Comparison of ENCODE assay signal across 18 cellular contexts in the genomic region with DNA sequence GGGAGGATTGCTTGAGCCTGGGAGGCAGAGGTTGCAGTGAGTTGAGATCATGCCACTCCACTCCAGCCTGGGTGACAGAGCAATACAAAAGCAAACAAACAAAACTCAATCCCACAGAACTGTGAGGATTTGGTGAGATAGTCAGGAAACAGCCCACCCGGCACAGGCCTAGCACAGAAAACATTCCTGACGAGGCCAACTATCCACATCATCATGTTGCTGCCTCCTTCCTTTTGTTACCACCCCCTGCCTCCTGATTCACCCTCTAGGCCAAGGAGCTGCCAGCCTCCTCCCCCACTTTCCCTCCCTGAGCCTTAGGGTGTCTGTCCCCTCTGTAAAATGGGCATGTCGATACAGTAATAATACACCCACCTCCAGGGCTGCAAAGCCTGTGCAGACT. TPM values are rescaled to one million over a fixed set of nuclear protein-coding genes. Genes with fewer than 3 reads are reported as not detected.
DNase-seq lines count a peak whose midpoint lies in the region; ATAC-seq and TF ChIP-seq lines count a peak whose summit lies in the region.
"Had no signal": no experiment of that assay in that cellular context is flagged by ENCODE, and none has a peak within 500 bp of the region (broad histone marks: within the 10 kb centered on the region; RNA-seq: fewer than 3 reads in every experiment).

No MANE protein-coding gene starts in this region.

- H3K4me3 ChIP-seq in AG04449 (ENCODE audit: low read depth, low read length) (no peak overlapping the region), SK-N-SH (ENCODE audit: low read depth in 2 of 2, low read length in 1 of 2) (no peak overlapping the region)
- H3K4me3 ChIP-seq: dorsolateral prefrontal cortex, GM12878, right atrium auricular region, thyroid gland had no signal

- no peaks in the 10 kb centered on the region for H3K27me3 ChIP-seq in foreskin keratinocyte
- no peaks in the 10 kb centered on the region for H3K27me3 ChIP-seq in SK-N-SH (ENCODE audit: insufficient read depth)
- H3K27me3 ChIP-seq: dorsolateral prefrontal cortex, right atrium auricular region, thyroid gland had no signal

- H3K4me2 ChIP-seq in SK-N-SH: no peak overlapping the region

- CTCF ChIA-PET in AG04449 (lab: Yijun Ruan, JAX) (no interaction called here), SK-N-SH (lab: Yijun Ruan, JAX) (no interaction called here)

- no peaks in the 10 kb centered on the region for H3K4me1 ChIP-seq in foreskin keratinocyte
- H3K4me1 ChIP-seq in SK-N-SH (ENCODE audit: control insufficient read depth in 1 of 2, insufficient read depth in 2 of 2, low read depth in 1 of 2, low read length in 1 of 2): peaks cover 0 to 16% of the 10 kb centered on the region in 2 experiments; a peak in 1 of 4 replicates
- H3K4me1 ChIP-seq: thyroid gland had no signal

- H3K36me3 Mint-ChIP-seq in activated naive CD8-positive, alpha-beta T cell: peaks cover 7% of the 10 kb centered on the region

- no peak for TF ChIP-seq RAD21 in SK-N-SH (IDR thresholded peaks at IDR 0.05; ENCODE audit: low read length)

- H3K79me2 ChIP-seq in SK-N-SH (ENCODE audit: insufficient read depth): peaks cover 10% of the 10 kb centered on the region; the same call in 1 of the 2 replicates

- no peak overlapping the region for H2AFZ ChIP-seq in SK-N-SH (ENCODE audit: low read depth)

- H3K9me3 Mint-ChIP-seq in activated naive CD8-positive, alpha-beta T cell (ENCODE audit: low read depth): no peaks in the 10 kb centered on the region

- H3K4me1 Mint-ChIP-seq in activated naive CD8-positive, alpha-beta T cell (ENCODE audit: low read depth): peaks cover 73% of the 10 kb centered on the region

- H3K27ac ChIP-seq in foreskin keratinocyte (no peak overlapping the region), SK-N-SH (ENCODE audit: low read depth in 2 of 2, low read length in 1 of 2) (no peak overlapping the region)
- H3K27ac ChIP-seq: right atrium auricular region, thyroid gland had no signal

- peak; percentile 6 for ATAC-seq in foreskin keratinocyte
- no peak for ATAC-seq in GM18858 (IDR thresholded peaks at IDR 0.05; ENCODE audit: unreplicated experiment)
- ATAC-seq: GM12878 had no signal

- H3K27me3 Mint-ChIP-seq in activated naive CD8-positive, alpha-beta T cell: no peaks in the 10 kb centered on the region

- no peaks in the 10 kb centered on the region for H3K9me2 ChIP-seq in SK-N-SH

- no peaks in the 10 kb centered on the region for H3K36me3 ChIP-seq in SK-N-SH (replicated peaks in 1 of 2; ENCODE audit: control insufficient read depth in 1 of 2, insufficient read depth in 2 of 2, low read length in 1 of 2)
- H3K36me3 ChIP-seq: right atrium auricular region, thyroid gland had no signal

- TF ChIP-seq CTCF in AG04449 (IDR thresholded peaks at IDR 0.05; ENCODE audit: insufficient read depth, low read length, missing control alignments) (no peak), foreskin keratinocyte (conservative IDR thresholded peaks at IDR 0.05) (no peak), SK-N-SH (IDR thresholded peaks at IDR 0.05) (no peak)

- H3K27ac Mint-ChIP-seq in activated naive CD8-positive, alpha-beta T cell: peak overlapping the region; percentile 72

- H3K4me3 Mint-ChIP-seq in activated naive CD8-positive, alpha-beta T cell: no peak overlapping the region

- POLR2A ChIA-PET in AG04449 (lab: Yijun Ruan, JAX) (no interaction called here), SK-N-SH (lab: Yijun Ruan, JAX) (no interaction called here)

- DNase-seq in AG04449 (ENCODE audit: low read depth, low spot score): peak; percentile 47
- peak; percentile 16 for DNase-seq in Caki2 (ENCODE audit: low read depth)
- no peak for DNase-seq in foreskin keratinocyte
- DNase-seq in NCI-H446 (lab: John Stamatoyannopoulos, UW): no peak
- no peak for DNase-seq in SK-N-SH
- DNase-seq in effector CD4-positive, alpha-beta T cell: no peak
- DNase-seq: Calu3, dorsolateral prefrontal cortex, hippocampal formation, MM.1S, NCI-H510A, RPMI8226, thyroid gland had no signal

- H4K20me1 ChIP-seq in SK-N-SH (ENCODE audit: insufficient read depth): no peaks in the 10 kb centered on the region

- in situ Hi-C loops in Caki2 (cut with HindIII; ENCODE audit: low pct_unique_long_range_greater_than_20kb, low sequenced_read_pairs): no loop called here

- no peaks in the 10 kb centered on the region for H3F3A ChIP-seq in SK-N-SH (replicated peaks; ENCODE audit: insufficient read depth)

- H3K9ac ChIP-seq in SK-N-SH: no peak overlapping the region

- no peaks in the 10 kb centered on the region for H3K9me3 ChIP-seq in SK-N-SH
- H3K9me3 ChIP-seq: right atrium auricular region, thyroid gland had no signal

- no peak for TF ChIP-seq EP300 in SK-N-SH (IDR thresholded peaks at IDR 0.05; ENCODE audit: borderline replicate concordance in 1 of 2, low read depth in 1 of 2, low read length in 1 of 2)

- WGBS in SK-N-SH (ENCODE audit: low lambda C conversion rate): 85% methylated on average over 2 of the region's 3 CpGs

TF ChIP-seq in SK-N-SH, 30 proteins besides CTCF, POLR2A, EP300 and RAD21:
- TF ChIP-seq SIN3A (IDR thresholded peaks at IDR 0.05; ENCODE audit: borderline replicate concordance, low read depth, low read length) (no peak), GATA2 (CRISPR knock-in tag; IDR thresholded peaks at IDR 0.05) (no peak), ELF1 (IDR thresholded peaks at IDR 0.05) (no peak), FOXM1 (IDR thresholded peaks at IDR 0.05; ENCODE audit: low read depth) (no peak), TCF12 (IDR thresholded peaks at IDR 0.05) (no peak), SMC3 (IDR thresholded peaks at IDR 0.05; ENCODE audit: low read depth, low read length) (no peak), MXI1 (IDR thresholded peaks at IDR 0.05; ENCODE audit: low read depth, low read length) (no peak), CHD2 (IDR thresholded peaks at IDR 0.05; ENCODE audit: low read length, partially characterized antibody) (no peak)
- TF ChIP-seq, protein P1, sequence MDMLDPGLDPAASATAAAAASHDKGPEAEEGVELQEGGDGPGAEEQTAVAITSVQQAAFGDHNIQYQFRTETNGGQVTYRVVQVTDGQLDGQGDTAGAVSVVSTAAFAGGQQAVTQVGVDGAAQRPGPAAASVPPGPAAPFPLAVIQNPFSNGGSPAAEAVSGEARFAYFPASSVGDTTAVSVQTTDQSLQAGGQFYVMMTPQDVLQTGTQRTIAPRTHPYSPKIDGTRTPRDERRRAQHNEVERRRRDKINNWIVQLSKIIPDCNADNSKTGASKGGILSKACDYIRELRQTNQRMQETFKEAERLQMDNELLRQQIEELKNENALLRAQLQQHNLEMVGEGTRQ (IDR thresholded peaks at IDR 0.05; ENCODE audit: borderline replicate concordance, low read depth, low read length): no peak
- TF ChIP-seq, protein P2, sequence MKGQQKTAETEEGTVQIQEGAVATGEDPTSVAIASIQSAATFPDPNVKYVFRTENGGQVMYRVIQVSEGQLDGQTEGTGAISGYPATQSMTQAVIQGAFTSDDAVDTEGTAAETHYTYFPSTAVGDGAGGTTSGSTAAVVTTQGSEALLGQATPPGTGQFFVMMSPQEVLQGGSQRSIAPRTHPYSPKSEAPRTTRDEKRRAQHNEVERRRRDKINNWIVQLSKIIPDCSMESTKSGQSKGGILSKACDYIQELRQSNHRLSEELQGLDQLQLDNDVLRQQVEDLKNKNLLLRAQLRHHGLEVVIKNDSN (IDR thresholded peaks at IDR 0.05; ENCODE audit: borderline replicate concordance, low read depth): no peak
- TF ChIP-seq, protein P3, sequence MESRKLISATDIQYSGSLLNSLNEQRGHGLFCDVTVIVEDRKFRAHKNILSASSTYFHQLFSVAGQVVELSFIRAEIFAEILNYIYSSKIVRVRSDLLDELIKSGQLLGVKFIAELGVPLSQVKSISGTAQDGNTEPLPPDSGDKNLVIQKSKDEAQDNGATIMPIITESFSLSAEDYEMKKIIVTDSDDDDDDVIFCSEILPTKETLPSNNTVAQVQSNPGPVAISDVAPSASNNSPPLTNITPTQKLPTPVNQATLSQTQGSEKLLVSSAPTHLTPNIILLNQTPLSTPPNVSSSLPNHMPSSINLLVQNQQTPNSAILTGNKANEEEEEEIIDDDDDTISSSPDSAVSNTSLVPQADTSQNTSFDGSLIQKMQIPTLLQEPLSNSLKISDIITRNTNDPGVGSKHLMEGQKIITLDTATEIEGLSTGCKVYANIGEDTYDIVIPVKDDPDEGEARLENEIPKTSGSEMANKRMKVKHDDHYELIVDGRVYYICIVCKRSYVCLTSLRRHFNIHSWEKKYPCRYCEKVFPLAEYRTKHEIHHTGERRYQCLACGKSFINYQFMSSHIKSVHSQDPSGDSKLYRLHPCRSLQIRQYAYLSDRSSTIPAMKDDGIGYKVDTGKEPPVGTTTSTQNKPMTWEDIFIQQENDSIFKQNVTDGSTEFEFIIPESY (IDR thresholded peaks at IDR 0.05; ENCODE audit: borderline replicate concordance, low read depth): no peak
- TF ChIP-seq, protein P4, sequence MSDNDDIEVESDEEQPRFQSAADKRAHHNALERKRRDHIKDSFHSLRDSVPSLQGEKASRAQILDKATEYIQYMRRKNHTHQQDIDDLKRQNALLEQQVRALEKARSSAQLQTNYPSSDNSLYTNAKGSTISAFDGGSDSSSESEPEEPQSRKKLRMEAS (IDR thresholded peaks at IDR 0.05; ENCODE audit: low read depth): no peak

RNA-seq across cellular contexts. Expression of a gene that starts 39.0 kb away (rescaled TPM):
- 4.0 and 8.5 TPM in 2 replicates for total RNA-seq in Caki2 (2014; rRNA removed; shearing (Covaris generic); ENCODE audit: low replicate concordance)
- total RNA-seq in foreskin keratinocyte: 28.2 and 31.2 TPM in 2 replicates
- polyA plus RNA-seq in foreskin keratinocyte (19.4 and 25.6 TPM in 2 replicates), SK-N-SH (2012; rRNA removed) (10.1 and 11.0 TPM in 2 replicates)
- 6.6 and 8.2 TPM in 2 replicates for polyA plus RNA-seq in SK-N-SH (2012; cell fraction: cytosol; rRNA removed)
- polyA plus RNA-seq in SK-N-SH (2012; cell fraction: nucleus; rRNA removed): 34.5 and 39.6 TPM in 2 replicates

RNA-seq across cellular contexts. Expression of a gene that starts 44.9 kb away (rescaled TPM):
- not detected in 2 replicates for total RNA-seq in Caki2 (2014; rRNA removed; shearing (Covaris generic); ENCODE audit: low replicate concordance)
- total RNA-seq in foreskin keratinocyte: not detected in 2 replicates
- not detected in 2 replicates for polyA plus RNA-seq in foreskin keratinocyte
- polyA plus RNA-seq in SK-N-SH (2012; rRNA removed): 0.10 TPM in 1 of 2 replicates, not detected in the other
- polyA plus RNA-seq in SK-N-SH (2012; cell fraction: cytosol; rRNA removed): 0.05 TPM in 1 of 2 replicates, not detected in the other
- not detected in 2 replicates for polyA plus RNA-seq in SK-N-SH (2012; cell fraction: nucleus; rRNA removed)
- total RNA-seq: Calu3, dorsolateral prefrontal cortex, GM12878, mononuclear cell, right atrium auricular region, thyroid gland had no signal

Comparison
In these comparisons a context has a peak if more than half of its experiments do, and no peak if none do; other contexts are left out.
1. DNase-seq: peak in AG04449 (single experiment) and Caki2 (single experiment); none in foreskin keratinocyte (0 of 2), NCI-H446 (0 of 2), SK-N-SH (single experiment) and effector CD4-positive, alpha-beta T cell (single experiment).